Comparison of ENCODE assay signal across 28 cellular contexts in the genomic region with DNA sequence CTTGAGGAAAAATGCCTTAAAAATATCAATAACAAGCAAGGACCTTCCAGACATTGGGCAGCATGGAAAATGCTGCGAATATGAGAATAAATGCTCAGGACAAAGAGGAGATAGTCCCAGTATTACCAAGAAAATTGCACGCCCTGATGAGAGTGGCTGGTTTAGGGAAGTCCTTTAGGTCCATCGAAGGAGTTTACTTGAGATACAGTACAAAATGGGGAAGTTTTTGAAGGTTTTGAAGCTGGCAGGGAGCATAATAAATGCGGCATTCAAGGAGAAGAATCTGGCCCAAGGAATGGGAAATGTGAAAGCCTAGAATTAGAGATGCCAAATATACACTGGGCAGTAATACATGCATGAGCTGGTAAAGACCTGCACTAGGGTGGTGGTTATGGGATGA.
"Had no signal": no experiment of that assay in that cellular context is flagged by ENCODE, and none has a peak within 500 bp of the region (broad histone marks: within the 10 kb centered on the region; RNA-seq: fewer than 3 reads in every experiment).

No MANE protein-coding gene starts in this region.

- H3K27ac ChIP-seq: brain microvascular endothelial cell, epithelial cell of prostate, esophagus squamous epithelium, heart right ventricle, left lung, lower lobe of right lung, right lobe of liver, thoracic aorta, upper lobe of left lung had no signal

- H3K4me3 ChIP-seq: esophagus squamous epithelium, heart right ventricle, left lung, lower lobe of right lung, mucosa of descending colon, right lobe of liver, thoracic aorta, upper lobe of left lung had no signal

- H3K36me3 ChIP-seq: brain microvascular endothelial cell, esophagus squamous epithelium, heart right ventricle, left lung, lower lobe of right lung, right lobe of liver, thoracic aorta, upper lobe of left lung had no signal

- H3K4me1 ChIP-seq: esophagus squamous epithelium, heart right ventricle, left lung, lower lobe of right lung, upper lobe of left lung had no signal

- DNase-seq: activated CD4-positive, alpha-beta memory T cell treated with anti-CD3 and anti-CD28 coated beads, Interleukin-2, amount 10 ng/mL, durations not matched to agents 7 days and 5 days; activated CD4-positive, alpha-beta T cell treated with anti-CD3 and anti-CD28 coated beads for 1 hour; activated CD4-positive, alpha-beta T cell treated with anti-CD3 and anti-CD28 coated beads, Interleukin-2, amount 10 ng/mL, durations not matched to agents 7 days and 5 days; activated gamma-delta T cell treated with Interleukin-2 at 50 U/mL for 16 hours; activated naive CD4-positive, alpha-beta T cell treated with anti-CD3 and anti-CD28 coated beads, Interleukin-2, amount 50 U/mL, for 16 hours; activated T-cell treated with anti-CD3 and anti-CD28 coated beads, Interleukin-2, amount 50 U/mL, for 4 hours; amniotic stem cell; brain microvascular endothelial cell; caudate nucleus; effector CD8-positive, alpha-beta T cell; esophagus squamous epithelium; foreskin melanocyte; heart right ventricle; left lung; lower lobe of right lung; mesendoderm; mucosa of descending colon; right lobe of liver; stimulated activated CD4-positive, alpha-beta T cell treated with anti-CD3 and anti-CD28 coated beads, Interleukin-4, amount 100 ng/mL, for 24 hours; T-helper 1 cell; upper lobe of left lung had no signal

- ATAC-seq: activated T-cell treated with anti-CD3 and anti-CD28 coated beads, Interleukin-2, amount 50 U/mL, for 4 hours; activated T-helper 17 cell treated with anti-CD3 and anti-CD28 coated beads, Interleukin-2, amount 50 U/mL, for 72 hours; heart right ventricle; left lung; lower lobe of right lung; mucosa of descending colon; right lobe of liver; stimulated activated effector memory CD8-positive, alpha-beta T cell treated with anti-CD3 and anti-CD28 coated beads, Interleukin-12 subunit alpha, Interleukin-12 subunit beta, amount 100 ng/mL, for 72 hours; WTC11 had no signal

- H3K27me3 ChIP-seq: brain microvascular endothelial cell, esophagus squamous epithelium, heart right ventricle, left lung, right lobe of liver, upper lobe of left lung had no signal

- H3K9me3 ChIP-seq: esophagus squamous epithelium, heart right ventricle, left lung, lower lobe of right lung, mucosa of descending colon, right lobe of liver, thoracic aorta, upper lobe of left lung had no signal

- FAIRE-seq: endometrium, TTC549 had no signal
